Comparison of ENCODE assay signal across 1 cellular context in genomic region chr7:106059556-106059955, GRCh38.
TF ChIP-seq lines count a peak whose summit lies in the region.

No MANE protein-coding gene starts in this region.

TF ChIP-seq in HepG2, 621 proteins besides CTCF, POLR2A, EP300 and RAD21:
- TF ChIP-seq CHD4 (IDR thresholded peaks at IDR 0.05; ENCODE audit: borderline replicate concordance, low read length) (no peak), ATF7 (IDR thresholded peaks at IDR 0.05) (no peak), ATF7 (CRISPR knock-in tag; IDR thresholded peaks at IDR 0.05) (no peak), ATRX (CRISPR knock-in tag; IDR thresholded peaks at IDR 0.05; ENCODE audit: borderline replicate concordance) (no peak), AGO2 (optimal IDR thresholded peaks at IDR 0.05; ENCODE audit: low read depth, low read length) (no peak)
- TF ChIP-seq, protein P1, sequence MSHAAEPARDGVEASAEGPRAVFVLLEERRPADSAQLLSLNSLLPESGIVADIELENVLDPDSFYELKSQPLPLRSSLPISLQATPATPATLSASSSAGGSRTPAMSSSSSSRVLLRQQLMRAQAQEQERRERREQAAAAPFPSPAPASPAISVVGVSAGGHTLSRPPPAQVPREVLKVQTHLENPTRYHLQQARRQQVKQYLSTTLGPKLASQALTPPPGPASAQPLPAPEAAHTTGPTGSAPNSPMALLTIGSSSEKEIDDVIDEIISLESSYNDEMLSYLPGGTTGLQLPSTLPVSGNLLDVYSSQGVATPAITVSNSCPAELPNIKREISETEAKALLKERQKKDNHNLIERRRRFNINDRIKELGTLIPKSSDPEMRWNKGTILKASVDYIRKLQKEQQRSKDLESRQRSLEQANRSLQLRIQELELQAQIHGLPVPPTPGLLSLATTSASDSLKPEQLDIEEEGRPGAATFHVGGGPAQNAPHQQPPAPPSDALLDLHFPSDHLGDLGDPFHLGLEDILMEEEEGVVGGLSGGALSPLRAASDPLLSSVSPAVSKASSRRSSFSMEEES (CRISPR knock-in tag; IDR thresholded peaks at IDR 0.05): no peak
